In genomic region chr13:71866173-71867091, GRCh38 we compare ENCODE assay signal across 9 cellular contexts. TPM values are rescaled to one million over a fixed set of nuclear protein-coding genes. Genes with fewer than 3 reads are reported as not detected.
A peak's percentile ranks its signal among the peaks of the same experiment; 100 is the strongest.
DNase-seq lines count a peak whose midpoint lies in the region; TF ChIP-seq lines count a peak whose summit lies in the region.
"Had no signal": no experiment of that assay in that cellular context is flagged by ENCODE, and none has a peak within 500 bp of the region (broad histone marks: within the 10 kb centered on the region; RNA-seq: fewer than 3 reads in every experiment).

No MANE protein-coding gene starts in this region.

- intact Hi-C loops in activated T-helper 1 cell treated with anti-CD3 and anti-CD28 coated beads, Interleukin-12 subunit alpha, Interleukin-12 subunit beta, Interleukin-2, Interleukin-4 antibody, amounts not matched to agents 30 ng/mL and 10 ng/mL and 1 ng/mL, durations not matched to agents 14 hours and 24 hours and 36 hours (cut with micrococcal nuclease), result no loop called here

- no peaks in the 10 kb centered on the region for H3K9me3 Mint-ChIP-seq in activated T-helper 1 cell treated with anti-CD3 and anti-CD28 coated beads, Interleukin-12 subunit alpha, Interleukin-12 subunit beta, Interleukin-2, Interleukin-4 antibody, amounts not matched to agents 30 ng/mL and 10 ng/mL and 1 ng/mL, durations not matched to agents 14 hours and 24 hours and 36 hours

- DNase-seq in NCI-H2081 (lab: John Stamatoyannopoulos, UW), result peak; percentile 18 to 32
- no peak for DNase-seq in NCI-H2081 treated with DMSO at 0.1 percent for 48 hours (lab: John Stamatoyannopoulos, UW)
- DNase-seq in activated T-helper 1 cell treated with anti-CD3 and anti-CD28 coated beads, Interleukin-12 subunit alpha, Interleukin-12 subunit beta, Interleukin-2, Interleukin-4 antibody, amounts not matched to agents 30 ng/mL and 10 ng/mL and 1 ng/mL, durations not matched to agents 14 hours and 24 hours and 36 hours (ENCODE audit: low spot score), result no peak
- peak; percentile 14 to 72 for DNase-seq in cardiac muscle cell (ENCODE audit: low read depth in 1 of 2, low spot score in 1 of 2)
- DNase-seq in NCI-H524 treated with DMSO at 0.1 percent for 48 hours (lab: John Stamatoyannopoulos, UW), result no peak
- no peak for DNase-seq in NCI-H510A treated with DMSO at 0.1 percent for 48 hours (lab: John Stamatoyannopoulos, UW)

- no peak overlapping the region for H3K9ac ChIP-seq in HUES48 (ENCODE audit: low read depth, low read length)
- no peak overlapping the region for H3K9ac ChIP-seq in parathyroid adenoma

- peaks cover 74% of the 10 kb centered on the region for H3K27me3 Mint-ChIP-seq in activated T-helper 1 cell treated with anti-CD3 and anti-CD28 coated beads, Interleukin-12 subunit alpha, Interleukin-12 subunit beta, Interleukin-2, Interleukin-4 antibody, amounts not matched to agents 30 ng/mL and 10 ng/mL and 1 ng/mL, durations not matched to agents 14 hours and 24 hours and 36 hours (ENCODE audit: insufficient read depth)

- H3K27ac Mint-ChIP-seq in activated T-helper 1 cell treated with anti-CD3 and anti-CD28 coated beads, Interleukin-12 subunit alpha, Interleukin-12 subunit beta, Interleukin-2, Interleukin-4 antibody, amounts not matched to agents 30 ng/mL and 10 ng/mL and 1 ng/mL, durations not matched to agents 14 hours and 24 hours and 36 hours, result no peak overlapping the region

- H3K36me3 ChIP-seq in HUES48 (ENCODE audit: control insufficient read depth, insufficient read depth, low read length), result no peaks in the 10 kb centered on the region
- H3K36me3 ChIP-seq in cardiac muscle cell, result no peaks in the 10 kb centered on the region
- no peaks in the 10 kb centered on the region for H3K36me3 ChIP-seq in parathyroid adenoma (ENCODE audit: control insufficient read depth, insufficient read depth, low read length)

- H3K4me3 ChIP-seq in HUES48 (ENCODE audit: low read depth, low read length) (peak overlapping the region; percentile 71), cardiac muscle cell (peak overlapping the region; percentile 92), parathyroid adenoma (ENCODE audit: low read depth, low read length) (peak overlapping the region; percentile 83)

- H3K4me1 ChIP-seq in HUES48 (ENCODE audit: control insufficient read depth, insufficient read depth, low read length), result peaks cover 25% of the 10 kb centered on the region
- H3K4me1 ChIP-seq in cardiac muscle cell (ENCODE audit: low read depth), result peaks cover 3% of the 10 kb centered on the region
- H3K4me1 ChIP-seq in parathyroid adenoma, result no peaks in the 10 kb centered on the region

- H3K4me1 Mint-ChIP-seq in activated T-helper 1 cell treated with anti-CD3 and anti-CD28 coated beads, Interleukin-12 subunit alpha, Interleukin-12 subunit beta, Interleukin-2, Interleukin-4 antibody, amounts not matched to agents 30 ng/mL and 10 ng/mL and 1 ng/mL, durations not matched to agents 14 hours and 24 hours and 36 hours (ENCODE audit: low read depth), result peaks cover 19% of the 10 kb centered on the region

- peak overlapping the region; percentile 88 for H3K4me2 ChIP-seq in parathyroid adenoma (ENCODE audit: low read length)

- no peak for TF ChIP-seq CTCF in cardiac muscle cell (IDR thresholded peaks at IDR 0.05; ENCODE audit: low read depth, low read length)
- no peak for TF ChIP-seq CTCF in parathyroid adenoma (IDR thresholded peaks at IDR 0.05)

- H3K36me3 Mint-ChIP-seq in activated T-helper 1 cell treated with anti-CD3 and anti-CD28 coated beads, Interleukin-12 subunit alpha, Interleukin-12 subunit beta, Interleukin-2, Interleukin-4 antibody, amounts not matched to agents 30 ng/mL and 10 ng/mL and 1 ng/mL, durations not matched to agents 14 hours and 24 hours and 36 hours (ENCODE audit: low read depth), result no peaks in the 10 kb centered on the region

- H3K9me3 ChIP-seq in HUES48 (ENCODE audit: control insufficient read depth, insufficient read depth, low read length) (no peaks in the 10 kb centered on the region), cardiac muscle cell (ENCODE audit: low read depth) (no peaks in the 10 kb centered on the region), parathyroid adenoma (ENCODE audit: control insufficient read depth, low read length) (no peaks in the 10 kb centered on the region)

- H2AFZ ChIP-seq in parathyroid adenoma, result peak overlapping the region; percentile 75

- H3K4me3 Mint-ChIP-seq in activated T-helper 1 cell treated with anti-CD3 and anti-CD28 coated beads, Interleukin-12 subunit alpha, Interleukin-12 subunit beta, Interleukin-2, Interleukin-4 antibody, amounts not matched to agents 30 ng/mL and 10 ng/mL and 1 ng/mL, durations not matched to agents 14 hours and 24 hours and 36 hours, result peak overlapping the region; percentile 63

- H3K27ac ChIP-seq in HUES48 (ENCODE audit: low read depth, low read length) (no peak overlapping the region), cardiac muscle cell (no peak overlapping the region), parathyroid adenoma (peak overlapping the region; percentile 54)

- no peaks in the 10 kb centered on the region for H3K79me2 ChIP-seq in parathyroid adenoma

- H3K27me3 ChIP-seq in HUES48 (ENCODE audit: control insufficient read depth, insufficient read depth, low read length), result peaks cover 95% of the 10 kb centered on the region
- H3K27me3 ChIP-seq in cardiac muscle cell, result peaks cover 75% of the 10 kb centered on the region
- no peaks in the 10 kb centered on the region for H3K27me3 ChIP-seq in parathyroid adenoma (ENCODE audit: control insufficient read depth, insufficient read depth, low read length)

RNA-seq across cellular contexts. Expression of gene DACH1, which starts 0.6 kb away (rescaled TPM):
- total RNA-seq in activated T-helper 1 cell treated with anti-CD3 and anti-CD28 coated beads, Interleukin-12 subunit alpha, Interleukin-12 subunit beta, Interleukin-2, Interleukin-4 antibody, amounts not matched to agents 30 ng/mL and 10 ng/mL and 1 ng/mL, durations not matched to agents 14 hours and 24 hours and 36 hours, result not detected in 2 replicates
- 3.7 TPM in 2 replicates for total RNA-seq in cardiac muscle cell
- polyA plus RNA-seq in cardiac muscle cell, result 2.9 and 3.5 TPM in 2 replicates
- total RNA-seq: Daoy had no signal

Comparison
In these comparisons a context has a peak if more than half of its experiments do, and no peak if none do; other contexts are left out.
1. DNase-seq: peak in NCI-H2081 (2 of 2) and cardiac muscle cell (2 of 2); none in NCI-H2081 treated with DMSO at 0.1 percent for 48 hours (single experiment), activated T-helper 1 cell treated with anti-CD3 and anti-CD28 coated beads, Interleukin-12 subunit alpha, Interleukin-12 subunit beta, Interleukin-2, Interleukin-4 antibody, amounts not matched to agents 30 ng/mL and 10 ng/mL and 1 ng/mL, durations not matched to agents 14 hours and 24 hours and 36 hours (single experiment), NCI-H524 treated with DMSO at 0.1 percent for 48 hours (single experiment) and NCI-H510A treated with DMSO at 0.1 percent for 48 hours (single experiment).
2. Peak in every context shown above with its lines, with median percentiles within 50 percentile points of each other: H3K4me3 ChIP-seq.